ENCODE assay signal across 17 cellular contexts in the genomic region with DNA sequence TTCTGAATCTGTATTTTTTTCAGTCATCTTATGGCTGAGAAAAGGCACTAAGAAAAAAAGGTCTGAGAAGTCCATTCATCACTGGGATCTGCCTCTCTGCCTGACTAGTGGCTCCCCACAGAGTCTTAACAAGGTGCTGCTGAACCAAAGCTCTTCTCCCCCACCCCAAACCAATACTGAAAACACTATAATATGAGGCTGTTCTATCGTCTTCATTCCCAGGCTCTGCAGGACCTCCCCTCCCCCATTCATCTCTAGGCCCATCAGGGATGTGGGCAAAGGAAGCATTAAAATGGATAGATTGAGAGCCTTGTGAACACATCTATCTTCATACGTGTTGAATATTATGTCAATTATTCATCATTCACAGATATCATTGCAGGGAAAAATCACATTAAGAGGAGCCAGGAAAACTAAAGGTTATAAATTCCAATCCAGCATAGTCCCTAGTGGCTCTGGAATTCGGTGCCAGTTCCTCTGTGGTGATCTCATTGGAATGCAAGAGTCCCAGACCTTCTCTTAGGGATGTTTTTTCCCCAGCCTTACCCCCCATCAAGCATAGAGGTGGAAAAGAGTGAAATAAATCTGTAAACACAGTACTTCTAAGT. TPM values are rescaled to one million over a fixed set of nuclear protein-coding genes. Genes with fewer than 3 reads are reported as not detected.
DNase-seq lines count a peak whose midpoint lies in the region; ATAC-seq, FAIRE-seq and TF ChIP-seq lines count a peak whose summit lies in the region.
"Had no signal": no experiment of that assay in that cellular context is flagged by ENCODE, and none has a peak within 500 bp of the region (broad histone marks: within the 10 kb centered on the region; RNA-seq: fewer than 3 reads in every experiment).

No MANE protein-coding gene starts in this region.

- ATAC-seq in HG03439 (IDR thresholded peaks at IDR 0.05; ENCODE audit: unreplicated experiment) (no peak), HG03280 (IDR thresholded peaks at IDR 0.05; ENCODE audit: unreplicated experiment) (no peak)
- ATAC-seq: heart left ventricle; natural killer cell treated with Interleukin-12 subunit alpha and Interleukin-12 subunit beta and Interleukin-15 and Interleukin-18, amount 100 ng/mL, for 72 hours; stimulated activated naive CD8-positive, alpha-beta T cell treated with anti-CD3 and anti-CD28 coated beads, Interleukin-15, amount 100 ng/mL, for 72 hours had no signal

- no peak overlapping the region for H3K4me3 ChIP-seq in smooth muscle cell
- H3K4me3 ChIP-seq: heart left ventricle, left ventricle myocardium inferior had no signal

- H3K9me3 ChIP-seq in smooth muscle cell (replicated peaks; ENCODE audit: low read depth): no peaks in the 10 kb centered on the region
- H3K9me3 ChIP-seq: heart left ventricle, left ventricle myocardium inferior had no signal

- no peaks in the 10 kb centered on the region for H3K27me3 ChIP-seq in smooth muscle cell (ENCODE audit: low read depth)

- TF ChIP-seq POLR2A in H54 (IDR thresholded peaks at IDR 0.05; ENCODE audit: low read depth, low read length): no peak

- 22% methylated on average over 3 of the region's 3 CpGs for WGBS in smooth muscle cell (ENCODE audit: low lambda C conversion rate)

- H2AFZ ChIP-seq in smooth muscle cell (ENCODE audit: low read depth): peak overlapping the region; percentile 3

- peak; percentile 69 for DNase-seq in H54 (ENCODE audit: insufficient read length, low spot score)
- DNase-seq in RPMI7951 (ENCODE audit: low read depth): peak; percentile 1
- DNase-seq in hepatic stellate cell (ENCODE audit: low spot score): peak; percentile 13
- DNase-seq in smooth muscle cell (lab: John Stamatoyannopoulos, UW; ENCODE audit: unreplicated experiment): no peak
- no peak for DNase-seq in DMS53 treated with DMSO at 0.1 percent for 48 hours (lab: John Stamatoyannopoulos, UW; ENCODE audit: unreplicated experiment)
- DNase-seq in DMS79 (lab: John Stamatoyannopoulos, UW): no peak
- DNase-seq: activated CD4-positive, CD25-positive, alpha-beta regulatory T cell treated with anti-CD3 and anti-CD28 coated beads, Interleukin-2, amount 50 U/mL, for 72 hours; activated naive CD4-positive, alpha-beta T cell treated with anti-CD3 and anti-CD28 coated beads for 36 hours; heart left ventricle; KBM-7; left ventricle myocardium inferior; NCI-H510A; stimulated activated naive CD8-positive, alpha-beta T cell treated with anti-CD3 and anti-CD28 coated beads, Interleukin-15, amount 100 ng/mL, for 72 hours; T-helper 1 cell had no signal

- no peaks in the 10 kb centered on the region for H3K36me3 ChIP-seq in smooth muscle cell (ENCODE audit: low read depth)
- H3K36me3 ChIP-seq: heart left ventricle, left ventricle myocardium inferior had no signal

- H4K20me1 ChIP-seq in smooth muscle cell (ENCODE audit: low read depth): no peaks in the 10 kb centered on the region

- H3K27ac ChIP-seq in smooth muscle cell (ENCODE audit: low read depth): peak overlapping the region; percentile 53
- H3K27ac ChIP-seq: heart left ventricle, left ventricle myocardium inferior had no signal

- H3K4me2 ChIP-seq in smooth muscle cell: peak overlapping the region; percentile 10

- peaks cover 7% of the 10 kb centered on the region for H3K4me1 ChIP-seq in smooth muscle cell (ENCODE audit: low read depth)
- H3K4me1 ChIP-seq: left ventricle myocardium inferior had no signal

- H3K9ac ChIP-seq in smooth muscle cell (ENCODE audit: low read depth): no peak overlapping the region

- H3F3A ChIP-seq in smooth muscle cell (ENCODE audit: low read depth): no peaks in the 10 kb centered on the region

- H3K79me2 ChIP-seq in smooth muscle cell (ENCODE audit: low read depth): no peaks in the 10 kb centered on the region

- FAIRE-seq in H54 (lab: Jason Lieb, UNC): no peak

- no peak for TF ChIP-seq CTCF in smooth muscle cell (IDR thresholded peaks at IDR 0.05; ENCODE audit: borderline replicate concordance, insufficient read depth, poor library complexity, severe bottlenecking)

RNA-seq across cellular contexts. Expression of a gene that starts 44.3 kb away (rescaled TPM):
- not detected in 2 replicates for total RNA-seq in RPMI7951 (2014; rRNA removed; shearing (Covaris generic))
- not detected in 2 replicates for total RNA-seq in smooth muscle cell
- polyA plus RNA-seq in smooth muscle cell: not detected in 2 replicates
- total RNA-seq: activated naive CD4-positive, alpha-beta T cell treated with anti-CD3 and anti-CD28 coated beads for 36 hours; heart left ventricle; left ventricle myocardium inferior; natural killer cell treated with Interleukin-12 subunit alpha and Interleukin-12 subunit beta and Interleukin-15 and Interleukin-18, amount 100 ng/mL, for 72 hours had no signal
- polyA plus RNA-seq: heart left ventricle had no signal

Comparison
In these comparisons a context has a peak if more than half of its experiments do, and no peak if none do; other contexts are left out.
1. DNase-seq: peak in H54 (single experiment), RPMI7951 (single experiment) and hepatic stellate cell (single experiment); none in smooth muscle cell (single experiment), DMS53 treated with DMSO at 0.1 percent for 48 hours (single experiment) and DMS79 (single experiment).